In genomic region chr7:100825215-100825671, GRCh38 we compare ENCODE assay signal across 11 cellular contexts. TPM values are rescaled to one million over a fixed set of nuclear protein-coding genes. Genes with fewer than 3 reads are reported as not detected.
DNase-seq lines count a peak whose midpoint lies in the region; ATAC-seq and TF ChIP-seq lines count a peak whose summit lies in the region.
"Had no signal": no experiment of that assay in that cellular context is flagged by ENCODE, and none has a peak within 500 bp of the region (broad histone marks: within the 10 kb centered on the region; RNA-seq: fewer than 3 reads in every experiment).

No MANE protein-coding gene starts in this region.

- H2BK15ac ChIP-seq in neuronal stem cell (ENCODE audit: low read length), result no peak overlapping the region

- no peak overlapping the region for H2BK120ac ChIP-seq in neuronal stem cell (ENCODE audit: low read depth, low read length)

- H4K8ac ChIP-seq in neuronal stem cell (ENCODE audit: low read depth, low read length), result no peak overlapping the region

- H2BK12ac ChIP-seq in neuronal stem cell (ENCODE audit: low read length), result no peak overlapping the region

- peak overlapping the region; percentile 83 for H3K4me2 ChIP-seq in neuronal stem cell (ENCODE audit: insufficient read depth, low read length, poor library complexity, severe bottlenecking)

- H3K27me3 ChIP-seq in RWPE2 (ENCODE audit: insufficient read depth, poor library complexity, severe bottlenecking), result no peaks in the 10 kb centered on the region
- no peaks in the 10 kb centered on the region for H3K27me3 ChIP-seq in neuronal stem cell (ENCODE audit: control insufficient read depth in 3 of 3, insufficient read depth in 3 of 3, low read depth in 1 of 3, low read length in 3 of 3)

- no peak overlapping the region for H3K18ac ChIP-seq in neuronal stem cell (ENCODE audit: low read length)

- intact Hi-C loops in Right ventricle myocardium superior (cut with DNase I), result no loop called here

- H3K4ac ChIP-seq in neuronal stem cell (ENCODE audit: low read length), result no peak overlapping the region

- peaks cover 16% of the 10 kb centered on the region for H3K79me1 ChIP-seq in neuronal stem cell (ENCODE audit: low read depth, low read length)

- peak overlapping the region; percentile 80 for H3K27ac ChIP-seq in RWPE2 (ENCODE audit: poor library complexity, severe bottlenecking)
- no peak overlapping the region for H3K27ac ChIP-seq in neuronal stem cell (replicated peaks; ENCODE audit: low read length)

- DNase-seq in AG10803 (ENCODE audit: low read depth) (peak; percentile 17), RWPE2 (ENCODE audit: low spot score) (no peak), Right ventricle myocardium superior (peak; percentile 60), neuronal stem cell (ENCODE audit: low spot score) (no peak), iPS-NIHi7 (ENCODE audit: extremely low spot score) (no peak), hippocampal formation (lab: John Stamatoyannopoulos, UW) (no peak), HPDE6-E6E7 (ENCODE audit: extremely low spot score) (no peak), Kasumi-1 (lab: John Stamatoyannopoulos, UW) (no peak)
- DNase-seq: activated naive CD4-positive, alpha-beta T cell; SIG-M5 had no signal

- H3K4me1 ChIP-seq in RWPE2 (ENCODE audit: insufficient read depth, poor library complexity, severe bottlenecking), result no peaks in the 10 kb centered on the region
- H3K4me1 ChIP-seq in neuronal stem cell (ENCODE audit: control insufficient read depth in 2 of 2, insufficient read depth in 1 of 2, low read depth in 1 of 2, low read length in 2 of 2), result peaks cover 10 to 14% of the 10 kb centered on the region in 2 donors

- WGBS in neuronal stem cell (ENCODE audit: extremely low coverage in 2 of 2, insufficient read length in 2 of 2, insufficient replicate concordance in 1 of 2), 2 donors, result no CpG with 5 or more reads among the region's 16 CpGs

- no peak overlapping the region for H2BK5ac ChIP-seq in neuronal stem cell (ENCODE audit: low read length)

- no peak overlapping the region for H2AK5ac ChIP-seq in neuronal stem cell (ENCODE audit: low read depth, low read length)

- no peak overlapping the region for H3K23ac ChIP-seq in neuronal stem cell (ENCODE audit: low read depth, low read length, poor library complexity)

- H3K14ac ChIP-seq in neuronal stem cell (ENCODE audit: low read length), result peak overlapping the region; percentile 14

- no peak overlapping the region for H2AFZ ChIP-seq in neuronal stem cell (ENCODE audit: low read length)

- no peak for TF ChIP-seq CTCF in AG10803 (conservative IDR thresholded peaks at IDR 0.05; ENCODE audit: low read length)
- TF ChIP-seq CTCF in RWPE2 (IDR thresholded peaks at IDR 0.05; ENCODE audit: poor library complexity, severe bottlenecking), result no peak

- ATAC-seq in RWPE2 (ENCODE audit: low read depth) (peak; percentile 47), Right ventricle myocardium superior (ENCODE audit: poor library complexity) (no peak)

- peak overlapping the region; percentile 71 for H3K4me3 ChIP-seq in AG10803 (ENCODE audit: low read length)
- H3K4me3 ChIP-seq in RWPE2 (ENCODE audit: severe bottlenecking), result peak overlapping the region; percentile 97
- peak overlapping the region; percentile 94 to 99 for H3K4me3 ChIP-seq in neuronal stem cell (ENCODE audit: low read length in 2 of 2)

- no peaks in the 10 kb centered on the region for H3K9me3 ChIP-seq in RWPE2 (ENCODE audit: severe bottlenecking)
- H3K9me3 ChIP-seq in neuronal stem cell (replicated peaks in 1 of 2; ENCODE audit: control insufficient read depth in 2 of 2, insufficient read depth in 1 of 2, low read depth in 1 of 2, low read length in 2 of 2), result peaks cover 0 to 2% of the 10 kb centered on the region in 2 donors

- H3K36me3 ChIP-seq in RWPE2 (ENCODE audit: low read depth), result peaks cover 48% of the 10 kb centered on the region
- peaks cover 34 to 54% of the 10 kb centered on the region in 2 donors for H3K36me3 ChIP-seq in neuronal stem cell (replicated peaks in 1 of 2; ENCODE audit: control insufficient read depth in 2 of 2, insufficient read depth in 2 of 2, low read length in 2 of 2)

- no peak overlapping the region for H4K91ac ChIP-seq in neuronal stem cell (ENCODE audit: low read depth, low read length, poor library complexity)

- peak overlapping the region; percentile 89 for H3K9ac ChIP-seq in neuronal stem cell (ENCODE audit: low read depth, low read length, poor library complexity)

RNA-seq across cellular contexts. Expression of gene EPHB4, which starts 2.1 kb away (rescaled TPM):
- total RNA-seq in Right ventricle myocardium superior, result 22.1 TPM
- polyA plus RNA-seq in neuronal stem cell (2013, experiment 1 of 2), result 55.9 TPM
- 55.0 TPM for polyA plus RNA-seq in neuronal stem cell (2013, experiment 2 of 2)
- polyA plus RNA-seq: IgD-negative memory B cell had no signal

RNA-seq across cellular contexts. Expression of gene SLC12A9, which starts 27.3 kb away (rescaled TPM):
- total RNA-seq in Right ventricle myocardium superior, result 10.2 TPM
- polyA plus RNA-seq in neuronal stem cell (2013, experiment 1 of 2), result 11.0 TPM
- polyA plus RNA-seq in neuronal stem cell (2013, experiment 2 of 2), result 9.5 TPM

RNA-seq across cellular contexts. Expression of gene TRIP6, which starts 41.9 kb away (rescaled TPM):
- 12.6 TPM for total RNA-seq in Right ventricle myocardium superior
- 34.6 TPM for polyA plus RNA-seq in neuronal stem cell (2013, experiment 1 of 2)
- polyA plus RNA-seq in neuronal stem cell (2013, experiment 2 of 2), result 35.8 TPM

RNA-seq across cellular contexts. Expression of gene SRRT, which starts 49.7 kb away (rescaled TPM):
- 61.1 TPM for total RNA-seq in Right ventricle myocardium superior
- polyA plus RNA-seq in neuronal stem cell (2013, experiment 1 of 2), result 97.6 TPM
- 99.4 TPM for polyA plus RNA-seq in neuronal stem cell (2013, experiment 2 of 2)

Comparison
In these comparisons a context has a peak if more than half of its experiments do, and no peak if none do; other contexts are left out.
1. DNase-seq: peak in AG10803 (single experiment) and Right ventricle myocardium superior (single experiment); none in RWPE2 (single experiment), neuronal stem cell (single experiment), iPS-NIHi7 (single experiment), hippocampal formation (0 of 2), HPDE6-E6E7 (single experiment) and Kasumi-1 (0 of 2).
2. Peak in every context shown above with its lines, with median percentiles within 50 percentile points of each other: H3K4me3 ChIP-seq.